In genomic region chr17:17324616-17325015, GRCh38 we compare ENCODE assay signal across 25 cellular contexts.
"Had no signal": no experiment of that assay in that cellular context is flagged by ENCODE, and none has a peak within 500 bp of the region (broad histone marks: within the 10 kb centered on the region; RNA-seq: fewer than 3 reads in every experiment).

No MANE protein-coding gene starts in this region.

- H3K9me3 ChIP-seq: ascending aorta had no signal

- FAIRE-seq: K562 had no signal

- H3K36me3 ChIP-seq: ascending aorta, cardiac muscle cell, WERI-Rb-1 had no signal

- H3K27ac ChIP-seq: ascending aorta, cardiac muscle cell, WERI-Rb-1 had no signal

- H3K4me1 ChIP-seq: ascending aorta had no signal

- H3K27me3 ChIP-seq: ascending aorta, cardiac muscle cell had no signal

- H3K4me3 ChIP-seq: ascending aorta, cardiac muscle cell, K562 had no signal

- ATAC-seq: activated CD8-positive, alpha-beta T cell treated with anti-CD3 and anti-CD28 coated beads, Interleukin-2, amount 10 ng/mL, durations not matched to agents 7 days and 5 days; K562; Panc1 had no signal

- DNase-seq: activated CD4-positive, alpha-beta T cell treated with anti-CD3 and anti-CD28 coated beads for 1 hour; activated CD4-positive, alpha-beta T cell treated with anti-CD3 and anti-CD28 coated beads for 48 hours; activated CD4-positive, alpha-beta T cell treated with anti-CD3 and anti-CD28 coated beads, Interleukin-2, amount 50 U/mL, for 48 hours; activated CD4-positive, CD25-positive, alpha-beta regulatory T cell; activated CD8-positive, alpha-beta T cell treated with anti-CD3 and anti-CD28 coated beads, Interleukin-2, amount 10 ng/mL, durations not matched to agents 7 days and 5 days; activated gamma-delta T cell; activated naive CD4-positive, alpha-beta T cell treated with Interleukin-2 at 50 U/mL for 16 hours; activated naive CD8-positive, alpha-beta T cell treated with anti-CD3 and anti-CD28 coated beads, Interleukin-2, amount 10 ng/mL, durations not matched to agents 7 days and 5 days; activated T-cell treated with anti-CD3 and anti-CD28 coated beads, Interleukin-2, amount 50 U/mL, for 24 hours; amygdala; NCI-H1105; NCI-H1436 treated with DMSO at 0.1 percent for 48 hours; NCI-H1694 treated with DMSO at 0.1 percent for 48 hours; NCI-H2029; NCI-H345; NCI-H524 treated with DMSO at 0.1 percent for 48 hours; SIG-M5; SW 1271; T-helper 1 cell; T1000; WERI-Rb-1 had no signal
